23 cellular contexts compared by ENCODE assay signal in the genomic region with DNA sequence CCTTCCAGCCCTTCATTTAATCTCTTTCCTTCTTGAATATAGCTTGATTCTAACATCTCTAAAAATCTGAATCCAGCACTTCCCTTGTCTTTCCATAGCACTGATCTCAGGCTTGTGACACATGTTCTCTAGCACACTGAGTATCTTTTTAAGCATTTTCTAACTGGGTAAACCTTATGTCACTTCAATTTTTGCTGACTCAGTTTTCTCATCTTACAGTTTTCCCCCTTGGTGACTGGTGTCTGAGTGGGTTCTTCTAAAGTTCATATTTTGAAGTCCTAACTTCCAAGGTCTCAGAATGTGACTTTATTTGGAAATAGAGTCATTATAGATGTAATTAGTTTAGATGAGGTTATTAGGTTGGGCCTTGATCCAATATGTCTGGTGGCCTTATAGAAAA.
"Had no signal": no experiment of that assay in that cellular context is flagged by ENCODE, and none has a peak within 500 bp of the region (broad histone marks: within the 10 kb centered on the region; RNA-seq: fewer than 3 reads in every experiment).

No MANE protein-coding gene starts in this region.

- H3K4me2 ChIP-seq: hepatocyte had no signal

- H2AFZ ChIP-seq: hepatocyte had no signal

- H3K9me3 ChIP-seq: esophagus muscularis mucosa, gastroesophageal sphincter, heart left ventricle, left lung, lower lobe of right lung, mucosa of descending colon had no signal

- H3K4me3 ChIP-seq: coronary artery, dorsolateral prefrontal cortex, esophagus muscularis mucosa, gastroesophageal sphincter, heart left ventricle, hepatocyte, left lung, lower lobe of right lung, mucosa of descending colon had no signal

- ATAC-seq: foreskin keratinocyte; gastroesophageal sphincter; heart left ventricle; left lung; left ventricle myocardium superior; lower lobe of right lung; mucosa of descending colon; naive thymus-derived CD8-positive, alpha-beta T cell had no signal

- DNase-seq: dermis blood vessel endothelial cell; dorsolateral prefrontal cortex; effector CD4-positive, alpha-beta T cell; effector memory CD4-positive, alpha-beta T cell; foreskin keratinocyte; heart left ventricle; hypothalamus; immature natural killer cell; left cardiac atrium; left lung; left ventricle myocardium superior; lower lobe of right lung; mesenchymal stem cell; mucosa of descending colon; naive B cell; naive thymus-derived CD8-positive, alpha-beta T cell had no signal

- H3K27me3 ChIP-seq: dorsolateral prefrontal cortex, esophagus muscularis mucosa, foreskin keratinocyte, gastroesophageal sphincter, hepatocyte, left lung had no signal

- H3K27ac ChIP-seq: coronary artery, esophagus muscularis mucosa, foreskin keratinocyte, gastroesophageal sphincter, heart left ventricle, hepatocyte, left lung, lower lobe of right lung had no signal

- FAIRE-seq: endothelial cell of umbilical vein, frontal cortex, keratinocyte had no signal

- H3K4me1 ChIP-seq: foreskin keratinocyte, heart left ventricle, left lung, lower lobe of right lung had no signal

- H3K79me2 ChIP-seq: hepatocyte had no signal

- H3K36me3 ChIP-seq: esophagus muscularis mucosa, gastroesophageal sphincter, heart left ventricle, left lung, lower lobe of right lung had no signal
